8 cellular contexts compared by ENCODE assay signal in genomic region chr16:89575247-89576172, GRCh38. TPM values are rescaled to one million over a fixed set of nuclear protein-coding genes. Genes with fewer than 3 reads are reported as not detected.
DNase-seq lines count a peak whose midpoint lies in the region; ATAC-seq and TF ChIP-seq lines count a peak whose summit lies in the region.

Gene CPNE7 (plus strand): TSS chr16:89575758. CDS start chr16:89575898, 140 bp downstream.

- no peak for ATAC-seq in GM19351 (IDR thresholded peaks at IDR 0.05; ENCODE audit: unreplicated experiment)

- H3K9ac ChIP-seq in colonic mucosa (ENCODE audit: low read depth in 2 of 2, low read length in 2 of 2), result peak within 1 kb of the TSS in 1 of 2 donors; percentile 35

- no peak within 1 kb of the TSS for H3K27ac ChIP-seq in colonic mucosa

- H3K36me3 ChIP-seq in colonic mucosa (no peaks in the 10 kb centered on the region), neuron (ENCODE audit: insufficient read depth, low read length) (no peaks in the 10 kb centered on the region)

- peaks cover 11% of the 10 kb centered on the region for H3K4me1 ChIP-seq in colonic mucosa
- H3K4me1 ChIP-seq in neuron (ENCODE audit: insufficient read depth, low read length), result peaks cover 4% of the 10 kb centered on the region

- H2AFZ ChIP-seq in neuron (ENCODE audit: low read depth, low read length), result no peak within 1 kb of the TSS

- no peak for TF ChIP-seq CTCF in LNCaP clone FGC (IDR thresholded peaks at IDR 0.05; ENCODE audit: control insufficient read depth, extremely low read depth, insufficient read depth)
- TF ChIP-seq CTCF in colonic mucosa (IDR thresholded peaks at IDR 0.05), result no peak

- intact Hi-C loops in colonic mucosa (cut with DNase I), result loop anchor here (10.0 kb wide), 1 partner anchor 69 kb away; no protein-coding TSS in a partner anchor

- H3K9me3 ChIP-seq in colonic mucosa (no peaks in the 10 kb centered on the region), neuron (ENCODE audit: low read length) (peaks cover 11% of the 10 kb centered on the region)

- H3K4me3 ChIP-seq in LNCaP clone FGC (ENCODE audit: low read depth, low read length) (peak within 1 kb of the TSS; percentile 79), colonic mucosa (peak within 1 kb of the TSS; percentile 26), neuron (ENCODE audit: low read length) (peak within 1 kb of the TSS; percentile 12)

- DNase-seq in NCI-H146 (lab: John Stamatoyannopoulos, UW) (peak; percentile 35), NCI-H146 treated with DMSO at 0.1 percent for 48 hours (lab: John Stamatoyannopoulos, UW; ENCODE audit: unreplicated experiment) (no peak), LNCaP clone FGC (ENCODE audit: low read depth) (no peak), colonic mucosa (no peak), H4 (ENCODE audit: low spot score) (no peak)
- DNase-seq in effector CD4-positive, alpha-beta T cell, result no peak

- H3K27me3 ChIP-seq in colonic mucosa (peaks cover 32% of the 10 kb centered on the region), neuron (ENCODE audit: insufficient read depth, low read length) (peaks cover 25% of the 10 kb centered on the region)

RNA-seq across cellular contexts. Expression of gene CPNE7, which starts in this region (rescaled TPM):
- total RNA-seq in colonic mucosa, result 1 to 10 TPM in 1 of 2 donors, under 1 TPM in 1; 0.19 to 1.6 TPM
- total RNA-seq in H4 (2014; rRNA removed; shearing (Covaris generic)), result 3.9 and 10.0 TPM in 2 replicates

Comparison
In these comparisons a context has a peak if more than half of its experiments do, and no peak if none do; other contexts are left out.
1. H3K4me3 ChIP-seq: peak in every context shown above with its lines; median percentile 79 in LNCaP clone FGC; 26 in colonic mucosa; 12 in neuron.